8 cellular contexts compared by ENCODE assay signal in genomic region chr11:6925636-6926207, GRCh38. TPM values are rescaled to one million over a fixed set of nuclear protein-coding genes. Genes with fewer than 3 reads are reported as not detected.
DNase-seq lines count a peak whose midpoint lies in the region; ATAC-seq, FAIRE-seq and TF ChIP-seq lines count a peak whose summit lies in the region.

No MANE protein-coding gene starts in this region.

- peak overlapping the region; percentile 47 for H3K27ac Mint-ChIP-seq in activated T-helper 2 cell treated with anti-CD3 and anti-CD28 coated beads, Interferon-gamma antibody, Interleukin-2, Interleukin-4, amounts not matched to agents 10 μg/mL and 5 μg/mL and 100 μg/mL, durations not matched to agents 14 hours and 24 hours and 36 hours

- POLR2A ChIA-PET in A549 (lab: Yijun Ruan, JAX), result interaction anchor here (0.9 kb wide), 1 partner anchor 242 kb away, joined by 3 read pairs; the partner anchor contains the start of gene MRPL17

- CTCF ChIA-PET in A549 (lab: Yijun Ruan, JAX), result interaction anchor here (1.0 kb wide), 1 partner anchor 732 kb away, joined by 3 read pairs; no protein-coding TSS in a partner anchor

- H3K9me3 Mint-ChIP-seq in activated T-helper 2 cell treated with anti-CD3 and anti-CD28 coated beads, Interferon-gamma antibody, Interleukin-2, Interleukin-4, amounts not matched to agents 10 μg/mL and 5 μg/mL and 100 μg/mL, durations not matched to agents 14 hours and 24 hours and 36 hours, result no peaks in the 10 kb centered on the region

- peak overlapping the region; percentile 83 for H3K4me2 ChIP-seq in A549

- intact Hi-C loops in activated T-helper 2 cell treated with anti-CD3 and anti-CD28 coated beads, Interferon-gamma antibody, Interleukin-2, Interleukin-4, amounts not matched to agents 10 μg/mL and 5 μg/mL and 100 μg/mL, durations not matched to agents 14 hours and 24 hours and 36 hours (cut with micrococcal nuclease), result loop anchor here (5.0 kb wide), 1 partner anchor 178 kb away; no protein-coding TSS in a partner anchor

- ATAC-seq in A549 (peak; percentile 24 to 43; a peak in 5 of 6 replicates), GM18861 (IDR thresholded peaks at IDR 0.05; ENCODE audit: unreplicated experiment) (peak; percentile 10), HG03460 (IDR thresholded peaks at IDR 0.05; ENCODE audit: unreplicated experiment) (peak; percentile 2), GM21825 (IDR thresholded peaks at IDR 0.05; ENCODE audit: unreplicated experiment) (no peak)

- H3K4me3 ChIP-seq in A549 (peak overlapping the region; percentile 61), iPS-18a (ENCODE audit: low read length) (peak overlapping the region; percentile 85), stomach smooth muscle (ENCODE audit: low read length in 2 of 2) (peak overlapping the region; percentile 78 to 80)

- TF ChIP-seq POLR2A in A549 (IDR thresholded peaks at IDR 0.05; ENCODE audit: low read length), result no peak

- H3K9me3 ChIP-seq in A549 (no peaks in the 10 kb centered on the region), iPS-18a (ENCODE audit: control insufficient read depth, low read depth, low read length) (no peaks in the 10 kb centered on the region), stomach smooth muscle (ENCODE audit: control insufficient read depth in 2 of 2, low read length in 2 of 2) (no peaks in the 10 kb centered on the region)

- no peak for TF ChIP-seq RAD21 in A549 (conservative IDR thresholded peaks at IDR 0.05 in 1 of 2, IDR thresholded peaks at IDR 0.05 in 1 of 2)

- no peaks in the 10 kb centered on the region for H3K36me3 Mint-ChIP-seq in activated T-helper 2 cell treated with anti-CD3 and anti-CD28 coated beads, Interferon-gamma antibody, Interleukin-2, Interleukin-4, amounts not matched to agents 10 μg/mL and 5 μg/mL and 100 μg/mL, durations not matched to agents 14 hours and 24 hours and 36 hours (ENCODE audit: low read depth)

- peak overlapping the region in 1 of 2 experiments; percentile 69; a peak in 1 of 6 replicates for H3K27ac ChIP-seq in A549
- peak overlapping the region; percentile 12 for H3K27ac ChIP-seq in iPS-18a (ENCODE audit: low read length)
- no peak overlapping the region for H3K27ac ChIP-seq in stomach smooth muscle (ENCODE audit: low read length)

- H3K9ac ChIP-seq in iPS-18a (ENCODE audit: low read length) (peak overlapping the region; percentile 87), stomach smooth muscle (ENCODE audit: low read length in 2 of 2) (no peak overlapping the region)

- no peak for TF ChIP-seq CTCF in A549 (IDR thresholded peaks at IDR 0.05)

- H3K4me1 ChIP-seq in A549 (no peaks in the 10 kb centered on the region), iPS-18a (ENCODE audit: control insufficient read depth, low read depth, low read length) (peaks cover 19% of the 10 kb centered on the region), stomach smooth muscle (ENCODE audit: control insufficient read depth, insufficient read depth, low read length) (peaks cover 6% of the 10 kb centered on the region)

- FAIRE-seq in A549 (lab: Jason Lieb, UNC), result no peak

- H3K36me3 ChIP-seq in iPS-18a (ENCODE audit: control insufficient read depth, low read depth, low read length) (no peaks in the 10 kb centered on the region), stomach smooth muscle (ENCODE audit: control insufficient read depth in 2 of 2, insufficient read depth in 2 of 2, low read length in 2 of 2) (no peaks in the 10 kb centered on the region)

- H3K27me3 Mint-ChIP-seq in activated T-helper 2 cell treated with anti-CD3 and anti-CD28 coated beads, Interferon-gamma antibody, Interleukin-2, Interleukin-4, amounts not matched to agents 10 μg/mL and 5 μg/mL and 100 μg/mL, durations not matched to agents 14 hours and 24 hours and 36 hours (ENCODE audit: low read depth), result peaks cover 36% of the 10 kb centered on the region

- peaks cover 27% of the 10 kb centered on the region for H3K4me1 Mint-ChIP-seq in activated T-helper 2 cell treated with anti-CD3 and anti-CD28 coated beads, Interferon-gamma antibody, Interleukin-2, Interleukin-4, amounts not matched to agents 10 μg/mL and 5 μg/mL and 100 μg/mL, durations not matched to agents 14 hours and 24 hours and 36 hours (ENCODE audit: low read depth)

- no peak for DNase-seq in A549 (ENCODE audit: low read depth in 1 of 2, low spot score in 1 of 2)
- no peak for DNase-seq in activated T-helper 2 cell treated with anti-CD3 and anti-CD28 coated beads, Interferon-gamma antibody, Interleukin-2, Interleukin-4, amounts not matched to agents 10 μg/mL and 5 μg/mL and 100 μg/mL, durations not matched to agents 14 hours and 24 hours and 36 hours (ENCODE audit: low spot score)
- DNase-seq in NCI-H2029 treated with DMSO at 0.1 percent for 48 hours (lab: John Stamatoyannopoulos, UW), result no peak

- TF ChIP-seq EP300 in A549 (IDR thresholded peaks at IDR 0.05), result no peak

- 67% methylated on average over 2 of the region's 2 CpGs for WGBS in A549 (ENCODE audit: missing lambda C conversion rate)

- H3K27me3 ChIP-seq in iPS-18a (ENCODE audit: control insufficient read depth, insufficient read depth, low read length), result no peaks in the 10 kb centered on the region
- H3K27me3 ChIP-seq in stomach smooth muscle (ENCODE audit: control insufficient read depth in 1 of 2, insufficient read depth in 2 of 2, low read length in 2 of 2), result peaks cover 0 to 12% of the 10 kb centered on the region in 2 donors

- peak overlapping the region; percentile 83 for H3K4me3 Mint-ChIP-seq in activated T-helper 2 cell treated with anti-CD3 and anti-CD28 coated beads, Interferon-gamma antibody, Interleukin-2, Interleukin-4, amounts not matched to agents 10 μg/mL and 5 μg/mL and 100 μg/mL, durations not matched to agents 14 hours and 24 hours and 36 hours (ENCODE audit: low read depth)

TF ChIP-seq in A549, 52 proteins besides CTCF, POLR2A, EP300 and RAD21 (continues in another document):
- no peak for TF ChIP-seq HMGXB4 (CRISPR knock-in tag; IDR thresholded peaks at IDR 0.05; ENCODE audit: borderline replicate concordance)
- TF ChIP-seq POLR2AphosphoS2 (conservative IDR thresholded peaks at IDR 0.05; ENCODE audit: low read length), result no peak
- no peak for TF ChIP-seq TP53 (CRISPR knock-in tag; IDR thresholded peaks at IDR 0.05)
- TF ChIP-seq NPAS2 (CRISPR knock-in tag; IDR thresholded peaks at IDR 0.05; ENCODE audit: borderline replicate concordance), result no peak
- TF ChIP-seq NFE2L2 (conservative IDR thresholded peaks at IDR 0.05; ENCODE audit: low read length), result no peak
- TF ChIP-seq HDAC2 (IDR thresholded peaks at IDR 0.05), result no peak
- TF ChIP-seq ZFP36 (IDR thresholded peaks at IDR 0.05; ENCODE audit: borderline replicate concordance, partially characterized antibody), result no peak
- no peak for TF ChIP-seq EHMT2 (IDR thresholded peaks at IDR 0.05; ENCODE audit: low read depth)
- TF ChIP-seq ZC3H11A (IDR thresholded peaks at IDR 0.05), result no peak
- no peak for TF ChIP-seq TFCP2L1 (CRISPR knock-in tag; IDR thresholded peaks at IDR 0.05)

RNA-seq across cellular contexts. Expression of gene ZNF215, which starts 0.5 kb away (rescaled TPM):
- 1.9 and 2.0 TPM in 2 replicates for polyA plus RNA-seq in A549 (2011; rRNA removed)
- 0.45 and 0.56 TPM in 2 replicates for polyA plus RNA-seq in A549 (2012; cell fraction: cytosol; rRNA removed)
- polyA plus RNA-seq in A549 (2012; cell fraction: nucleus; rRNA removed), result 0.68 and 0.94 TPM in 2 replicates
- 1.0 to 1.1 TPM (median 1.1 TPM) in 3 replicates for polyA plus RNA-seq in A549 (2017; fragmentation: RNase III; extraction: RNeasy Plus Mini Kit Qiagen cat#74134 plus additional on column Dnase treatment)
- polyA minus RNA-seq in A549 (2011; rRNA and poly(A)+ RNA removed), result 2.7 and 3.4 TPM in 2 replicates
- total RNA-seq in activated T-helper 2 cell treated with anti-CD3 and anti-CD28 coated beads, Interferon-gamma antibody, Interleukin-2, Interleukin-4, amounts not matched to agents 10 μg/mL and 5 μg/mL and 100 μg/mL, durations not matched to agents 14 hours and 24 hours and 36 hours, result 5.1 and 6.7 TPM in 2 replicates

RNA-seq across cellular contexts. Expression of gene OR2D3, which starts 4.9 kb away (rescaled TPM):
- polyA plus RNA-seq in A549 (2011; rRNA removed) (not detected in 2 replicates), A549 (2017; fragmentation: RNase III; extraction: RNeasy Plus Mini Kit Qiagen cat#74134 plus additional on column Dnase treatment) (not detected in 3 replicates)
- polyA plus RNA-seq in A549 (2012; cell fraction: cytosol; rRNA removed), result not detected in 2 replicates
- polyA plus RNA-seq in A549 (2012; cell fraction: nucleus; rRNA removed), result not detected in 2 replicates
- not detected in 2 replicates for polyA minus RNA-seq in A549 (2011; rRNA and poly(A)+ RNA removed)
- not detected in 2 replicates for total RNA-seq in activated T-helper 2 cell treated with anti-CD3 and anti-CD28 coated beads, Interferon-gamma antibody, Interleukin-2, Interleukin-4, amounts not matched to agents 10 μg/mL and 5 μg/mL and 100 μg/mL, durations not matched to agents 14 hours and 24 hours and 36 hours

RNA-seq across cellular contexts. Expression of gene OR2D2, which starts 33.4 kb away (rescaled TPM):
- polyA plus RNA-seq in A549 (2011; rRNA removed) (not detected in 2 replicates), A549 (2017; fragmentation: RNase III; extraction: RNeasy Plus Mini Kit Qiagen cat#74134 plus additional on column Dnase treatment) (not detected in 3 replicates)
- polyA plus RNA-seq in A549 (2012; cell fraction: cytosol; rRNA removed), result not detected in 2 replicates
- not detected in 2 replicates for polyA plus RNA-seq in A549 (2012; cell fraction: nucleus; rRNA removed)
- 0.74 and 1.1 TPM in 2 replicates for polyA minus RNA-seq in A549 (2011; rRNA and poly(A)+ RNA removed)
- 0.94 and 1.4 TPM in 2 replicates for total RNA-seq in activated T-helper 2 cell treated with anti-CD3 and anti-CD28 coated beads, Interferon-gamma antibody, Interleukin-2, Interleukin-4, amounts not matched to agents 10 μg/mL and 5 μg/mL and 100 μg/mL, durations not matched to agents 14 hours and 24 hours and 36 hours

RNA-seq across cellular contexts. Expression of gene OR10A4, which starts 49.3 kb away (rescaled TPM):
- polyA plus RNA-seq in A549 (2011; rRNA removed) (not detected in 2 replicates), A549 (2017; fragmentation: RNase III; extraction: RNeasy Plus Mini Kit Qiagen cat#74134 plus additional on column Dnase treatment) (not detected in 3 replicates)
- not detected in 2 replicates for polyA plus RNA-seq in A549 (2012; cell fraction: cytosol; rRNA removed)
- polyA plus RNA-seq in A549 (2012; cell fraction: nucleus; rRNA removed), result not detected in 2 replicates
- polyA minus RNA-seq in A549 (2011; rRNA and poly(A)+ RNA removed), result not detected in 2 replicates
- total RNA-seq in activated T-helper 2 cell treated with anti-CD3 and anti-CD28 coated beads, Interferon-gamma antibody, Interleukin-2, Interleukin-4, amounts not matched to agents 10 μg/mL and 5 μg/mL and 100 μg/mL, durations not matched to agents 14 hours and 24 hours and 36 hours, result not detected in 2 replicates
